Comparison of ENCODE assay signal across 8 cellular contexts in the genomic region with DNA sequence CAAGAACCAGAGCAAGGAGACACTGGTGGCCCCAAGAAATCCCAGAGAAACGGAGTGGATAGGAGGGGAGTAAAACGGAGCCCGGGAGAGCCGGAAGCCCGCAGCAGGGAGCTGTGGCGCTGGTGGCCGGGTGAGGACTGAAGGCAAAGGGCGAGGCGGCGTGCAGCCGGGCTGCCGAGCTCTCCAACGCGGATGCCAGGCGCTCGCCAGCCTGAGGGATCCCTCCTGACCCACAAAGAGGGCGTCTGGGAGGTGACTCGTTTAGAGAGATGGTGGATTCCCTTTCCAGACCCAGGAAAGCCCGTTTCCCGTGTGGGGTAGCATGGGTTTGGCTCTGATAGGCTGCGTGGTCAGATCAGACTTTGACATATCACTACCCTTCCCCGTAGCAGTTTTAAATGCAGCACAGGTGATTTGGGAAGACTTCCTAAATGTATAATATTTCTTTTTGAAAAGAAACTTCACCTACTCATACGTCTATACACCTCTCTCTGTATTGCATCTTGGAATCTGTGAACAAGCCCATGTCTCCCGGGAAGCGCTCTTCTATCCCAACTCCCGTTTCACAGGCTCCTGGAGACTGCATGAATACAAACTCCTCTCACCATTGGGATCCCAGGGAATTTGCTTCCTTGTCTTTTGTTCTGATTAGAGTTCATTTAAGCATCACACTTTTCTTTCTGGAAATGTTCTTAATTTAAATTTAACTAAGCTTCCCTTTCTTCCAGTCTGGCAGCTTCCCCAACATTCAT.
DNase-seq lines count a peak whose midpoint lies in the region; ATAC-seq and TF ChIP-seq lines count a peak whose summit lies in the region.

No MANE protein-coding gene starts in this region.

- H3K27me3 Mint-ChIP-seq in activated CD4-positive, alpha-beta T cell treated with anti-CD3 and anti-CD28 coated beads, Interleukin-2, amount 10 ng/mL, durations not matched to agents 7 days and 5 days: peaks cover 4% of the 10 kb centered on the region
- H3K27me3 Mint-ChIP-seq in neural crest cell (ENCODE audit: low read depth): no peaks in the 10 kb centered on the region

- H3K4me3 ChIP-seq in HUES6 (ENCODE audit: low read depth, low read length) (peak overlapping the region; percentile 82), fibroblast of lung (replicated peaks in 1 of 4; ENCODE audit: control extremely low read depth in 1 of 4, insufficient read depth in 1 of 4, low read depth in 3 of 4, low read length in 4 of 4) (peak overlapping the region; percentile 79 to 99 (median 82))

- H3K9me3 Mint-ChIP-seq in activated CD4-positive, alpha-beta T cell treated with anti-CD3 and anti-CD28 coated beads, Interleukin-2, amount 10 ng/mL, durations not matched to agents 7 days and 5 days: peaks cover 2% of the 10 kb centered on the region
- H3K9me3 Mint-ChIP-seq in neural crest cell: no peaks in the 10 kb centered on the region

- H3K36me3 ChIP-seq in HUES6 (ENCODE audit: control insufficient read depth, insufficient read depth, low read length) (no peaks in the 10 kb centered on the region), fibroblast of lung (ENCODE audit: control insufficient read depth, insufficient read depth, low read length) (no peaks in the 10 kb centered on the region)

- H3K4me2 ChIP-seq in fibroblast of lung (ENCODE audit: extremely low read depth, insufficient read depth, low read length): peak overlapping the region; percentile 75

- no peaks in the 10 kb centered on the region for H3K9me3 ChIP-seq in HUES6 (ENCODE audit: control insufficient read depth, insufficient read depth, low read depth, low read length)
- no peaks in the 10 kb centered on the region for H3K9me3 ChIP-seq in fibroblast of lung (ENCODE audit: control insufficient read depth, insufficient read depth, low read depth, low read length)

- peaks cover 48% of the 10 kb centered on the region for H3K4me1 Mint-ChIP-seq in activated CD4-positive, alpha-beta T cell treated with anti-CD3 and anti-CD28 coated beads, Interleukin-2, amount 10 ng/mL, durations not matched to agents 7 days and 5 days
- H3K4me1 Mint-ChIP-seq in neural crest cell: peaks cover 58% of the 10 kb centered on the region

- peaks cover 17% of the 10 kb centered on the region for H3K4me1 ChIP-seq in HUES6 (ENCODE audit: control insufficient read depth, insufficient read depth, low read length)
- H3K4me1 ChIP-seq in fibroblast of lung (ENCODE audit: control insufficient read depth, extremely low read depth, insufficient read depth, low read length): peaks cover 6% of the 10 kb centered on the region

- no peak overlapping the region for H2AFZ ChIP-seq in fibroblast of lung (ENCODE audit: low read length)

- CTCF ChIA-PET in activated CD4-positive, alpha-beta T cell treated with anti-CD3 and anti-CD28 coated beads, Interleukin-2, amount 10 ng/mL, durations not matched to agents 7 days and 5 days (lab: Charles Lee): interaction anchor here (1.5 kb wide), 1 partner anchor 143 kb away, joined by 4 read pairs; no protein-coding TSS in a partner anchor

- no peak overlapping the region for H3K27ac ChIP-seq in HUES6 (ENCODE audit: low read depth, low read length)
- peak overlapping the region; percentile 93 for H3K27ac ChIP-seq in fibroblast of lung (ENCODE audit: insufficient read depth, low read length)

- H4K20me1 ChIP-seq in fibroblast of lung (ENCODE audit: control insufficient read depth, extremely low read depth, insufficient read depth, low read length): peaks cover 2% of the 10 kb centered on the region

- peaks cover 69% of the 10 kb centered on the region for H3K79me2 ChIP-seq in fibroblast of lung (ENCODE audit: control insufficient read depth, insufficient read depth, low read length)

- peak overlapping the region; percentile 83 for H3K27ac Mint-ChIP-seq in activated CD4-positive, alpha-beta T cell treated with anti-CD3 and anti-CD28 coated beads, Interleukin-2, amount 10 ng/mL, durations not matched to agents 7 days and 5 days
- H3K27ac Mint-ChIP-seq in neural crest cell (ENCODE audit: unreplicated experiment): peak overlapping the region; percentile 94

- no peak for TF ChIP-seq CTCF in fibroblast of lung (conservative IDR thresholded peaks at IDR 0.05 in 1 of 2, IDR thresholded peaks at IDR 0.05 in 1 of 2; ENCODE audit: low read depth in 1 of 2, low read length in 2 of 2)
- TF ChIP-seq CTCF in neural crest cell (conservative IDR thresholded peaks at IDR 0.05): no peak

- ATAC-seq in GM18511 (IDR thresholded peaks at IDR 0.05; ENCODE audit: unreplicated experiment): peak; percentile 12

- H3K27me3 ChIP-seq in HUES6 (ENCODE audit: control insufficient read depth, insufficient read depth, low read length): peaks cover 17% of the 10 kb centered on the region
- H3K27me3 ChIP-seq in fibroblast of lung (ENCODE audit: control insufficient read depth, insufficient read depth, low read length): no peaks in the 10 kb centered on the region

- H3K9ac ChIP-seq in HUES6 (ENCODE audit: low read length) (peak overlapping the region; percentile 73), fibroblast of lung (ENCODE audit: insufficient read depth, low read length) (peak overlapping the region; percentile 95)

- H3K36me3 Mint-ChIP-seq in activated CD4-positive, alpha-beta T cell treated with anti-CD3 and anti-CD28 coated beads, Interleukin-2, amount 10 ng/mL, durations not matched to agents 7 days and 5 days (ENCODE audit: low read depth): peaks cover 29% of the 10 kb centered on the region
- peaks cover 5% of the 10 kb centered on the region for H3K36me3 Mint-ChIP-seq in neural crest cell (ENCODE audit: low read depth)

- peak; percentile 26 for DNase-seq in activated CD4-positive, alpha-beta T cell treated with anti-CD3 and anti-CD28 coated beads, Interleukin-2, amount 10 ng/mL, durations not matched to agents 7 days and 5 days
- DNase-seq in fibroblast of lung (ENCODE audit: low read depth in 2 of 2): peak in 1 of 2 donors; percentile 36
- DNase-seq in neural crest cell (ENCODE audit: low read depth, low spot score): peak; percentile 24
- no peak for DNase-seq in effector CD4-positive, alpha-beta T cell
- DNase-seq in activated CD8-positive, alpha-beta memory T cell treated with anti-CD3 and anti-CD28 coated beads, Interleukin-2, amount 50 U/mL, for 48 hours: no peak
- DNase-seq in NCI-H1694 (lab: John Stamatoyannopoulos, UW): no peak

- POLR2A ChIA-PET in activated CD4-positive, alpha-beta T cell treated with anti-CD3 and anti-CD28 coated beads, Interleukin-2, amount 10 ng/mL, durations not matched to agents 7 days and 5 days (lab: Charles Lee): interaction anchor here (0.7 to 0.9 kb wide), 2 partner anchors 42 to 81 kb away, joined by 3 to 4 read pairs; no protein-coding TSS in a partner anchor

- H3K4me3 Mint-ChIP-seq in activated CD4-positive, alpha-beta T cell treated with anti-CD3 and anti-CD28 coated beads, Interleukin-2, amount 10 ng/mL, durations not matched to agents 7 days and 5 days: peak overlapping the region; percentile 81
- H3K4me3 Mint-ChIP-seq in neural crest cell: peak overlapping the region; percentile 97

Comparison
In these comparisons a context has a peak if more than half of its experiments do, and no peak if none do; other contexts are left out.
1. DNase-seq: peak in activated CD4-positive, alpha-beta T cell treated with anti-CD3 and anti-CD28 coated beads, Interleukin-2, amount 10 ng/mL, durations not matched to agents 7 days and 5 days (single experiment) and neural crest cell (single experiment); none in effector CD4-positive, alpha-beta T cell (single experiment), activated CD8-positive, alpha-beta memory T cell treated with anti-CD3 and anti-CD28 coated beads, Interleukin-2, amount 50 U/mL, for 48 hours (single experiment) and NCI-H1694 (single experiment).